13 cellular contexts compared by ENCODE assay signal in genomic region chr3:177279118-177279815, GRCh38.
DNase-seq lines count a peak whose midpoint lies in the region; ATAC-seq and TF ChIP-seq lines count a peak whose summit lies in the region.
"Had no signal": no experiment of that assay in that cellular context is flagged by ENCODE, and none has a peak within 500 bp of the region (broad histone marks: within the 10 kb centered on the region; RNA-seq: fewer than 3 reads in every experiment).

No MANE protein-coding gene starts in this region.

- no peak for TF ChIP-seq CTCF in Calu3 (IDR thresholded peaks at IDR 0.05; ENCODE audit: unreplicated experiment)
- TF ChIP-seq CTCF in lower lobe of right lung (IDR thresholded peaks at IDR 0.05), result no peak

- ATAC-seq in lower lobe of right lung (peak; percentile 35 to 55), HG02798 (IDR thresholded peaks at IDR 0.05; ENCODE audit: poor library complexity, unreplicated experiment) (no peak)
- ATAC-seq in naive thymus-derived CD4-positive, alpha-beta T cell, result no peak

- peak overlapping the region; percentile 11 for H3K27ac Mint-ChIP-seq in Calu3 (ENCODE audit: unreplicated experiment)
- no peak overlapping the region for H3K27ac Mint-ChIP-seq in activated T-cell treated with anti-CD3 and anti-CD28 coated beads, Interleukin-2, amount 50 U/mL, for 24 hours
- peak overlapping the region in 2 of 9 donors; percentile 12 to 54 for H3K27ac Mint-ChIP-seq in naive thymus-derived CD4-positive, alpha-beta T cell
- H3K27ac Mint-ChIP-seq: memory B cell had no signal

- BruUV-seq in Calu3 (replicated peaks; lab: Mats Ljungman, UMichigan), result no TSS peak

- H3K4me3 ChIP-seq in lower lobe of right lung, result no peak overlapping the region
- no peak overlapping the region for H3K4me3 ChIP-seq in naive thymus-derived CD4-positive, alpha-beta T cell (ENCODE audit: low read length)

- POLR2A ChIA-PET in naive thymus-derived CD4-positive, alpha-beta T cell (lab: Charles Lee), result no interaction called here

- CTCF ChIA-PET in Calu3 (lab: Charles Lee), result no interaction called here
- CTCF ChIA-PET in naive thymus-derived CD4-positive, alpha-beta T cell (lab: Charles Lee), result no interaction called here

- H3K4me1 ChIP-seq in lower lobe of right lung, result peaks cover 17% of the 10 kb centered on the region
- H3K4me1 ChIP-seq in naive thymus-derived CD4-positive, alpha-beta T cell (ENCODE audit: control insufficient read depth in 2 of 2, insufficient read depth in 2 of 2, low read length in 2 of 2), result peaks cover 0 to 19% of the 10 kb centered on the region in 2 donors

- DNase-seq in Calu3 (no peak), NCI-H2029 (lab: John Stamatoyannopoulos, UW) (peak; percentile 89), SW480 (ENCODE audit: low spot score) (peak; percentile 52), lower lobe of right lung (no peak), NCI-H1105 (lab: John Stamatoyannopoulos, UW) (no peak)
- DNase-seq in activated T-cell treated with anti-CD3 and anti-CD28 coated beads, Interleukin-2, amount 50 U/mL, for 24 hours, result no peak
- no peak for DNase-seq in naive thymus-derived CD4-positive, alpha-beta T cell
- DNase-seq: activated CD8-positive, alpha-beta memory T cell treated with anti-CD3 and anti-CD28 coated beads, Interleukin-2, amount 50 U/mL, for 4 hours; EL; NCI-H446 treated with DMSO at 0.1 percent for 48 hours; stimulated activated CD8-positive, alpha-beta memory T cell treated with anti-CD3 and anti-CD28 coated beads, Interleukin-4, amount 100 ng/mL, for 48 hours had no signal

- H3K27me3 Mint-ChIP-seq in Calu3 (ENCODE audit: unreplicated experiment), result no peaks in the 10 kb centered on the region
- no peaks in the 10 kb centered on the region for H3K27me3 Mint-ChIP-seq in activated T-cell treated with anti-CD3 and anti-CD28 coated beads, Interleukin-2, amount 50 U/mL, for 24 hours
- H3K27me3 Mint-ChIP-seq in naive thymus-derived CD4-positive, alpha-beta T cell, result no peaks in the 10 kb centered on the region
- H3K27me3 Mint-ChIP-seq: memory B cell had no signal

- H3K27me3 ChIP-seq in lower lobe of right lung (ENCODE audit: low read depth), result no peaks in the 10 kb centered on the region
- no peaks in the 10 kb centered on the region for H3K27me3 ChIP-seq in naive thymus-derived CD4-positive, alpha-beta T cell (ENCODE audit: control insufficient read depth in 2 of 2, insufficient read depth in 2 of 2, low read length in 2 of 2)

- no peak overlapping the region for H3K27ac ChIP-seq in lower lobe of right lung
- H3K27ac ChIP-seq in naive thymus-derived CD4-positive, alpha-beta T cell (ENCODE audit: low read depth, low read length), result no peak overlapping the region

- no peak overlapping the region for H3K4me3 Mint-ChIP-seq in Calu3 (ENCODE audit: low read depth, unreplicated experiment)
- H3K4me3 Mint-ChIP-seq in activated T-cell treated with anti-CD3 and anti-CD28 coated beads, Interleukin-2, amount 50 U/mL, for 24 hours, result no peak overlapping the region
- H3K4me3 Mint-ChIP-seq in naive thymus-derived CD4-positive, alpha-beta T cell, result no peak overlapping the region
- H3K4me3 Mint-ChIP-seq: memory B cell had no signal

- H3K4me1 Mint-ChIP-seq in Calu3 (ENCODE audit: low read depth, unreplicated experiment), result peaks cover 12% of the 10 kb centered on the region
- peaks cover 24% of the 10 kb centered on the region for H3K4me1 Mint-ChIP-seq in activated T-cell treated with anti-CD3 and anti-CD28 coated beads, Interleukin-2, amount 50 U/mL, for 24 hours (ENCODE audit: low read depth)
- H3K4me1 Mint-ChIP-seq in naive thymus-derived CD4-positive, alpha-beta T cell, result peaks cover 17 to 36% (median 25%) of the 10 kb centered on the region in 7 donors

- no peaks in the 10 kb centered on the region for H3K36me3 ChIP-seq in lower lobe of right lung
- H3K36me3 ChIP-seq in naive thymus-derived CD4-positive, alpha-beta T cell (ENCODE audit: control insufficient read depth in 2 of 3, insufficient read depth in 3 of 3, low read length in 3 of 3), result no peaks in the 10 kb centered on the region

- intact Hi-C loops in Calu3 (cut with micrococcal nuclease; ENCODE audit: unreplicated experiment) (no loop called here), lower lobe of right lung (cut with DNase I) (no loop called here)
- intact Hi-C loops in naive thymus-derived CD4-positive, alpha-beta T cell (cut with micrococcal nuclease), result no loop called here

- no peaks in the 10 kb centered on the region for H3K36me3 Mint-ChIP-seq in Calu3 (ENCODE audit: insufficient read depth, unreplicated experiment)
- H3K36me3 Mint-ChIP-seq in activated T-cell treated with anti-CD3 and anti-CD28 coated beads, Interleukin-2, amount 50 U/mL, for 24 hours (ENCODE audit: low read depth), result peaks cover 2% of the 10 kb centered on the region
- peaks cover 0 to 20% (median 0%) of the 10 kb centered on the region in 5 donors for H3K36me3 Mint-ChIP-seq in naive thymus-derived CD4-positive, alpha-beta T cell
- H3K36me3 Mint-ChIP-seq: memory B cell had no signal

- no peaks in the 10 kb centered on the region for H3K9me3 Mint-ChIP-seq in Calu3 (ENCODE audit: low read depth, unreplicated experiment)
- H3K9me3 Mint-ChIP-seq in activated T-cell treated with anti-CD3 and anti-CD28 coated beads, Interleukin-2, amount 50 U/mL, for 24 hours, result peaks cover 6% of the 10 kb centered on the region
- H3K9me3 Mint-ChIP-seq in naive thymus-derived CD4-positive, alpha-beta T cell, result peaks cover 0 to 8% (median 0%) of the 10 kb centered on the region in 11 donors

- H3K9me3 ChIP-seq in lower lobe of right lung, result no peaks in the 10 kb centered on the region
- no peaks in the 10 kb centered on the region for H3K9me3 ChIP-seq in naive thymus-derived CD4-positive, alpha-beta T cell (ENCODE audit: control insufficient read depth in 2 of 3, low read length in 3 of 3)

Comparison
In these comparisons a context has a peak if more than half of its experiments do, and no peak if none do; other contexts are left out.
1. DNase-seq: peak in NCI-H2029 (single experiment) and SW480 (single experiment); none in Calu3 (single experiment), lower lobe of right lung (single experiment), activated T-cell treated with anti-CD3 and anti-CD28 coated beads, Interleukin-2, amount 50 U/mL, for 24 hours (single experiment), naive thymus-derived CD4-positive, alpha-beta T cell (0 of 9) and NCI-H1105 (single experiment).
2. ATAC-seq: peak in lower lobe of right lung (2 of 2); none in naive thymus-derived CD4-positive, alpha-beta T cell (single experiment) and HG02798 (single experiment).